Comparison of ENCODE assay signal across 19 cellular contexts in the genomic region with DNA sequence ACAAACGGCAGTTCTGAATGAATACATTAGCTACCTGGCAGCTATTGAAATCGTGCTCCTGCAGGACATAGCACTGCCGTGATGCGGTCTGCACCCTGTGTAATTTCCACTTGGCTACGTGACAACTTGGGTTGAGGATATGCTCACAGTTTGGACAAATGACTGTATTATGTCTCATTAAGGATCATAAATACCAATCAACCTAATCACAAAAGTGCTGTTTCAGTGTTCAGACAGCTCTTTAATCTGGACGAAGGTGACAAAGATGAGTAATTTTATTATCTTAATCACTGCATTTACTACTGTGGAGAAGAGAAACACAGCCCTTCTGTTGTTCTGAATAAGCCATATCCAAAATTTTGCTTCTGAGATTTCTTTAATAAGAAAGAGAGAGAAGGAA.
"Had no signal": no experiment of that assay in that cellular context is flagged by ENCODE, and none has a peak within 500 bp of the region (broad histone marks: within the 10 kb centered on the region; RNA-seq: fewer than 3 reads in every experiment).

No MANE protein-coding gene starts in this region.

- H3K4me3 Mint-ChIP-seq: activated naive CD4-positive, alpha-beta T cell treated with anti-CD3 and anti-CD28 coated beads, Interleukin-2, amount 50 U/mL, for 24 hours; activated T-cell treated with anti-CD3 and anti-CD28 coated beads, Interleukin-2, amount 50 U/mL, for 72 hours; nephron; stimulated activated naive CD8-positive, alpha-beta T cell treated with anti-CD3 and anti-CD28 coated beads, Interleukin-15, Interleukin-2, amounts not matched to agents 100 ng/mL and 50 ng/mL, for 24 hours had no signal

- H3K27me3 ChIP-seq: cardiac muscle cell, right lobe of liver, tibial nerve had no signal

- H3K4me3 ChIP-seq: cardiac muscle cell, right lobe of liver, tibial nerve, uterus had no signal

- H3K9me3 Mint-ChIP-seq: activated naive CD4-positive, alpha-beta T cell treated with anti-CD3 and anti-CD28 coated beads, Interleukin-2, amount 50 U/mL, for 24 hours; stimulated activated naive CD8-positive, alpha-beta T cell treated with anti-CD3 and anti-CD28 coated beads, Interleukin-15, Interleukin-2, amounts not matched to agents 100 ng/mL and 50 ng/mL, for 24 hours had no signal

- H3K9me3 ChIP-seq: right lobe of liver, uterus had no signal

- H3K4me1 Mint-ChIP-seq: activated naive CD4-positive, alpha-beta T cell treated with anti-CD3 and anti-CD28 coated beads, Interleukin-2, amount 50 U/mL, for 24 hours had no signal

- DNase-seq: activated CD4-positive, alpha-beta T cell treated with anti-CD3 and anti-CD28 coated beads, Interleukin-2, amount 50 U/mL, for 4 hours; activated effector memory CD4-positive, alpha-beta T cell treated with anti-CD3 and anti-CD28 coated beads, Interleukin-2, amount 50 U/mL, for 16 hours; activated T-cell treated with anti-CD3 and anti-CD28 coated beads, Interleukin-2, amount 50 U/mL, for 72 hours; dermis blood vessel endothelial cell; effector memory CD4-positive, alpha-beta T cell; left colon; midbrain; right lobe of liver; small intestine; stimulated activated CD4-positive, alpha-beta T cell treated with anti-CD3 and anti-CD28 coated beads, Interleukin-15, amount 100 ng/mL, for 24 hours; stimulated activated CD4-positive, alpha-beta T cell treated with anti-CD3 and anti-CD28 coated beads, Interleukin-2, amount 100 ng/mL, for 48 hours; uterus had no signal

- H3K27ac ChIP-seq: cardiac muscle cell, parathyroid adenoma, right lobe of liver, tibial nerve, uterus, VCaP had no signal

- H3K9ac ChIP-seq: parathyroid adenoma had no signal

- ATAC-seq: activated T-cell treated with anti-CD3 and anti-CD28 coated beads, Interleukin-2, amount 50 U/mL, for 72 hours; left colon; right lobe of liver had no signal

- H3K36me3 Mint-ChIP-seq: activated naive CD4-positive, alpha-beta T cell treated with anti-CD3 and anti-CD28 coated beads, Interleukin-2, amount 50 U/mL, for 24 hours had no signal

- H3K27ac Mint-ChIP-seq: activated naive CD4-positive, alpha-beta T cell treated with anti-CD3 and anti-CD28 coated beads, Interleukin-2, amount 50 U/mL, for 24 hours; activated T-cell treated with anti-CD3 and anti-CD28 coated beads, Interleukin-2, amount 50 U/mL, for 72 hours; nephron; stimulated activated naive CD8-positive, alpha-beta T cell treated with anti-CD3 and anti-CD28 coated beads, Interleukin-15, Interleukin-2, amounts not matched to agents 100 ng/mL and 50 ng/mL, for 24 hours had no signal

- H3K36me3 ChIP-seq: cardiac muscle cell, right lobe of liver, tibial nerve had no signal

- H3K4me1 ChIP-seq: parathyroid adenoma, right lobe of liver, tibial nerve, uterus had no signal
